Comparison of ENCODE assay signal across 8 cellular contexts in genomic region chr6:31058128-31058894, GRCh38. TPM values are rescaled to one million over a fixed set of nuclear protein-coding genes. Genes with fewer than 3 reads are reported as not detected.
DNase-seq lines count a peak whose midpoint lies in the region; ATAC-seq, FAIRE-seq and TF ChIP-seq lines count a peak whose summit lies in the region.

No MANE protein-coding gene starts in this region.

- H3K4me3 Mint-ChIP-seq in activated CD8-positive, alpha-beta memory T cell treated with anti-CD3 and anti-CD28 coated beads, Interleukin-2, amount 10 ng/mL, durations not matched to agents 7 days and 5 days, result no peak overlapping the region

- H3K9me3 Mint-ChIP-seq in activated CD8-positive, alpha-beta memory T cell treated with anti-CD3 and anti-CD28 coated beads, Interleukin-2, amount 10 ng/mL, durations not matched to agents 7 days and 5 days (ENCODE audit: low read depth), result no peaks in the 10 kb centered on the region

- H3K27ac ChIP-seq in gastrocnemius medialis, result no peak overlapping the region

- H3K27ac Mint-ChIP-seq in activated CD8-positive, alpha-beta memory T cell treated with anti-CD3 and anti-CD28 coated beads, Interleukin-2, amount 10 ng/mL, durations not matched to agents 7 days and 5 days, result no peak overlapping the region

- TF ChIP-seq POLR2A in gastrocnemius medialis (IDR thresholded peaks at IDR 0.05), result no peak

- H3K36me3 Mint-ChIP-seq in activated CD8-positive, alpha-beta memory T cell treated with anti-CD3 and anti-CD28 coated beads, Interleukin-2, amount 10 ng/mL, durations not matched to agents 7 days and 5 days, result no peaks in the 10 kb centered on the region

- DNase-seq in AG10803 (ENCODE audit: low read depth) (peak; percentile 91), GM19239 (ENCODE audit: insufficient read length, low spot score) (no peak), RPMI8226 (peak; percentile 66), fibroblast of peridontal ligament (ENCODE audit: extremely low read depth) (peak; percentile 91), gastrocnemius medialis (no peak)
- no peak for DNase-seq in activated CD8-positive, alpha-beta memory T cell treated with anti-CD3 and anti-CD28 coated beads, Interleukin-2, amount 10 ng/mL, durations not matched to agents 7 days and 5 days

- no peak overlapping the region for H3K4me3 ChIP-seq in AG10803 (ENCODE audit: low read length)
- H3K4me3 ChIP-seq in gastrocnemius medialis, result no peak overlapping the region

- in situ Hi-C loops in gastrocnemius medialis (cut with MboI; ENCODE audit: low sequenced_read_pairs in 4 of 4), result no loop called here

- TF ChIP-seq CTCF in AG10803 (conservative IDR thresholded peaks at IDR 0.05; ENCODE audit: low read length) (peak; percentile 68), gastrocnemius medialis (IDR thresholded peaks at IDR 0.05 in 4 of 5, conservative IDR thresholded peaks at IDR 0.05 in 1 of 5) (peak in 3 of 5 experiments; percentile 21 to 35 (median 26))

- H3K9me3 ChIP-seq in gastrocnemius medialis, result no peaks in the 10 kb centered on the region

- H3K36me3 ChIP-seq in gastrocnemius medialis, result no peaks in the 10 kb centered on the region

- CTCF ChIA-PET in activated CD8-positive, alpha-beta memory T cell treated with anti-CD3 and anti-CD28 coated beads, Interleukin-2, amount 10 ng/mL, durations not matched to agents 7 days and 5 days (lab: Charles Lee), result no interaction called here

- FAIRE-seq in GM19239 (lab: Jason Lieb, UNC), result peak; percentile 58

- intact Hi-C loops in gastrocnemius medialis (cut with DNase I; ENCODE audit: low total_unique reads), result no loop called here

- no peaks in the 10 kb centered on the region for H3K27me3 ChIP-seq in gastrocnemius medialis

- no peaks in the 10 kb centered on the region for H3K4me1 Mint-ChIP-seq in activated CD8-positive, alpha-beta memory T cell treated with anti-CD3 and anti-CD28 coated beads, Interleukin-2, amount 10 ng/mL, durations not matched to agents 7 days and 5 days

- peaks cover 40% of the 10 kb centered on the region for H3K27me3 Mint-ChIP-seq in activated CD8-positive, alpha-beta memory T cell treated with anti-CD3 and anti-CD28 coated beads, Interleukin-2, amount 10 ng/mL, durations not matched to agents 7 days and 5 days

- no peaks in the 10 kb centered on the region for H3K4me1 ChIP-seq in gastrocnemius medialis

- ATAC-seq in gastrocnemius medialis, result no peak
- ATAC-seq in GM21717 (IDR thresholded peaks at IDR 0.05; ENCODE audit: unreplicated experiment), result no peak
- ATAC-seq in HG03175 (IDR thresholded peaks at IDR 0.05; ENCODE audit: unreplicated experiment), result no peak
- ATAC-seq in activated CD8-positive, alpha-beta memory T cell treated with anti-CD3 and anti-CD28 coated beads, Interleukin-2, amount 10 ng/mL, durations not matched to agents 7 days and 5 days, result no peak

RNA-seq across cellular contexts. Expression of gene MUC22, which starts 48.0 kb away (rescaled TPM):
- under 1 TPM; 0.05 to 0.36 (median 0.18) TPM for total RNA-seq in gastrocnemius medialis
- total RNA-seq in activated CD8-positive, alpha-beta memory T cell treated with anti-CD3 and anti-CD28 coated beads, Interleukin-2, amount 10 ng/mL, durations not matched to agents 7 days and 5 days, result not detected

RNA-seq across cellular contexts. Expression of gene C6orf15, which starts 54.1 kb away (rescaled TPM):
- total RNA-seq in gastrocnemius medialis, result not detected
- total RNA-seq in activated CD8-positive, alpha-beta memory T cell treated with anti-CD3 and anti-CD28 coated beads, Interleukin-2, amount 10 ng/mL, durations not matched to agents 7 days and 5 days, result not detected

RNA-seq across cellular contexts. Expression of gene PSORS1C1, which starts 56.3 kb away (rescaled TPM):
- total RNA-seq in gastrocnemius medialis, result not detected
- under 1 TPM in 1 of 2 experiments, not detected in 1; 0.26 TPM for total RNA-seq in activated CD8-positive, alpha-beta memory T cell treated with anti-CD3 and anti-CD28 coated beads, Interleukin-2, amount 10 ng/mL, durations not matched to agents 7 days and 5 days

Comparison
In these comparisons a context has a peak if more than half of its experiments do, and no peak if none do; other contexts are left out.
1. DNase-seq: peak in AG10803 (single experiment), RPMI8226 (single experiment) and fibroblast of peridontal ligament (single experiment); none in GM19239 (single experiment), gastrocnemius medialis (0 of 2) and activated CD8-positive, alpha-beta memory T cell treated with anti-CD3 and anti-CD28 coated beads, Interleukin-2, amount 10 ng/mL, durations not matched to agents 7 days and 5 days (single experiment).